In genomic region chr14:20382526-20382925, GRCh38 we compare ENCODE assay signal across 27 cellular contexts. TPM values are rescaled to one million over a fixed set of nuclear protein-coding genes. Genes with fewer than 3 reads are reported as not detected.
"Had no signal": no experiment of that assay in that cellular context is flagged by ENCODE, and none has a peak within 500 bp of the region (broad histone marks: within the 10 kb centered on the region; RNA-seq: fewer than 3 reads in every experiment).

No MANE protein-coding gene starts in this region.

- H3K27ac ChIP-seq: breast epithelium, RWPE1, SJCRH30 had no signal

- H3K4me3 Mint-ChIP-seq: activated naive CD4-positive, alpha-beta T cell treated with anti-CD3 and anti-CD28 coated beads for 36 hours; activated naive CD8-positive, alpha-beta T cell treated with anti-CD3 and anti-CD28 coated beads for 36 hours; activated T-cell treated with anti-CD3 and anti-CD28 coated beads, Interleukin-2, amount 50 U/mL, for 4 hours had no signal

- H3K4me1 ChIP-seq: breast epithelium, SJCRH30 had no signal

- ATAC-seq: activated CD4-positive, CD25-positive, alpha-beta regulatory T cell treated with anti-CD3 and anti-CD28 coated beads, Interleukin-2, amount 50 U/mL, for 24 hours; activated T-cell treated with anti-CD3 and anti-CD28 coated beads, Interleukin-2, amount 50 U/mL, for 4 hours; K562; Panc1 had no signal

- H3K9me3 Mint-ChIP-seq: activated naive CD4-positive, alpha-beta T cell treated with anti-CD3 and anti-CD28 coated beads for 36 hours; activated naive CD8-positive, alpha-beta T cell treated with anti-CD3 and anti-CD28 coated beads for 36 hours; activated T-cell treated with anti-CD3 and anti-CD28 coated beads, Interleukin-2, amount 50 U/mL, for 4 hours had no signal

- H3K27me3 Mint-ChIP-seq: activated naive CD8-positive, alpha-beta T cell treated with anti-CD3 and anti-CD28 coated beads for 36 hours had no signal

- DNase-seq: activated CD4-positive, alpha-beta T cell treated with anti-CD3 and anti-CD28 coated beads for 48 hours; activated CD4-positive, alpha-beta T cell treated with anti-CD3 and anti-CD28 coated beads, Interleukin-2, amount 50 U/mL, for 4 hours; activated CD8-positive, alpha-beta memory T cell treated with anti-CD3 and anti-CD28 coated beads for 24 hours; activated naive CD4-positive, alpha-beta T cell treated with anti-CD3 and anti-CD28 coated beads for 36 hours; activated naive CD8-positive, alpha-beta T cell treated with anti-CD3 and anti-CD28 coated beads for 36 hours; activated T-cell treated with anti-CD3 and anti-CD28 coated beads, Interleukin-2, amount 50 U/mL, for 4 hours; anterior cingulate cortex; central memory CD4-positive, alpha-beta T cell; Karpas-422; MM.1S; NCI-H1105; NCI-H1436; NCI-H1694 treated with DMSO at 0.1 percent for 48 hours; NCI-H2029 treated with DMSO at 0.1 percent for 48 hours; NCI-H510A treated with DMSO at 0.1 percent for 48 hours; NCI-H69; NK-92 treated with Interleukin-12 subunit alpha and Interleukin-12 subunit beta, amount 100 ng/mL, for 24 hours; OCI-M1; Right ventricle myocardium superior; SJCRH30; SK-N-SH had no signal

- H3K9me3 ChIP-seq: breast epithelium, SJCRH30, SK-N-SH had no signal

- H3K27ac Mint-ChIP-seq: activated naive CD4-positive, alpha-beta T cell treated with anti-CD3 and anti-CD28 coated beads for 36 hours; activated naive CD8-positive, alpha-beta T cell treated with anti-CD3 and anti-CD28 coated beads for 36 hours had no signal

- H3K4me2 ChIP-seq: SK-N-SH had no signal

- H3K4me3 ChIP-seq: breast epithelium, K562, SJCRH30 had no signal

- H3K27me3 ChIP-seq: breast epithelium, SJCRH30 had no signal

- H3K9ac ChIP-seq: SK-N-SH had no signal

- H3K4me1 Mint-ChIP-seq: activated naive CD8-positive, alpha-beta T cell treated with anti-CD3 and anti-CD28 coated beads for 36 hours had no signal

RNA-seq across cellular contexts. Expression of gene KLHL33, which starts 53.4 kb away (rescaled TPM):
- total RNA-seq: SJCRH30; T-helper 1 cell treated with Interleukin-12 subunit alpha and Interleukin-12 subunit beta and Interleukin-4 antibody, amounts not matched to agents 30 ng/mL and 1 ng/mL, for 36 hours had no signal
- polyA plus RNA-seq: SK-N-SH had no signal
